Comparison of ENCODE assay signal across 8 cellular contexts in the genomic region with DNA sequence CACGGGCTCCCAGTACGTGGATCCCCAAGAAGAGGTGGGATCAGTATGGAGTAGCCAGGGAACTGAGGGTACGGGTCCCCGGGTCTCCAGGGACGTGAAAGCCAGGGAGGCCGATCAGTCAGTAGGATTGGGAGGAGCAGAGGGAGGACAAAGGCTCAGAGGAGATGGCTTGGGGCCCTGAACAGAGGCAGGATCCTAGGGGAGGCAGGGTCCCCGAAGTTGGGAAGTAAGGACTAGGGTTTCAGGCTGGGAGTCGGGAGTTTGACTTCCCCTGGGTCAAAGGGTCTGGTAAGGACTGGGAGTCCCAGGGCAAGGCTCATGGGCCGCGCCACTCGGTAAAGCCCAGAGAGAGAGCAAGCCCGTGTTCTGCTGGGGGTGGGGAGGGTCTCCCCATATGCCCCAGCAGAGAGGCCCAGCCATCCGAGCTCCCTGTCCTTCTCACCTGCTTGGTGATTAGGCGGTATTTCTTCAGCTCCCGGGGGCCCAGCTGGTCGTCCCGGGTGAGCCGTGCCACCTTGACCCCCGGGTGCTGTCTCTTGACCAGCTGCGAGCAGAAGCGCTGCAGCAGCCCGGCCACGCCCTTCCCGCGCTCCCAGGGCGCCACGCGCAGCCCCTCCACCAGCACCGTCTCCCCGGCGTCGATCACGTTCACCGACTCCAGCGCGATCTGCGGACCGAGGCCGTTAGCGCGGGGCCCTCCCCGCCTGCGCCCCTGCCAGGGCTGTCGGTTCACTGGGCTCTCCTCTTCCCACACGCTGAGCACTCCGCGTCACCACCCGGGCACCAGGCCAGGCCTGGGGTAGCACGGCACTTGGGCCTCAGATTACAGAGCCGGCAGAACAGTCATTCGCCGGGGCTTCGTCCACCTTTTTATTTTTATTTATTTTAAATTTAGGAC. TPM values are rescaled to one million over a fixed set of nuclear protein-coding genes. Genes with fewer than 3 reads are reported as not detected.
DNase-seq lines count a peak whose midpoint lies in the region; ATAC-seq, FAIRE-seq and TF ChIP-seq lines count a peak whose summit lies in the region.

No MANE protein-coding gene starts in this region.

- TF ChIP-seq CTCF in bronchial epithelial cell (IDR thresholded peaks at IDR 0.05; ENCODE audit: insufficient read depth, low read length, severe bottlenecking): no peak
- no peak for TF ChIP-seq CTCF in lung (IDR thresholded peaks at IDR 0.05; ENCODE audit: control extremely low read depth, extremely low read depth)
- TF ChIP-seq CTCF in sigmoid colon (IDR thresholded peaks at IDR 0.05): no peak

- H3K9me3 ChIP-seq in lung (ENCODE audit: control insufficient read depth in 2 of 2, insufficient read depth in 1 of 2, low read length in 1 of 2) (peaks cover 0 to 17% of the 10 kb centered on the region in 2 donors), sigmoid colon (no peaks in the 10 kb centered on the region)

- H3K36me3 ChIP-seq in bronchial epithelial cell (ENCODE audit: control insufficient read depth, insufficient read depth, low read length) (no peaks in the 10 kb centered on the region), lung (ENCODE audit: control insufficient read depth in 2 of 2, insufficient read depth in 2 of 2, low read length in 2 of 2) (no peaks in the 10 kb centered on the region), sigmoid colon (no peaks in the 10 kb centered on the region)

- FAIRE-seq in bronchial epithelial cell (lab: Jason Lieb, UNC): no peak

- H3K27me3 ChIP-seq in bronchial epithelial cell (ENCODE audit: control insufficient read depth, insufficient read depth, low read length): peaks cover 56% of the 10 kb centered on the region
- peaks cover 26% of the 10 kb centered on the region for H3K27me3 ChIP-seq in lung (ENCODE audit: control insufficient read depth, insufficient read depth)
- H3K27me3 ChIP-seq in sigmoid colon: peaks cover 62 to 100% (median 96%) of the 10 kb centered on the region in 3 donors

- intact Hi-C loops in sigmoid colon (cut with DNase I): no loop called here

- DNase-seq in NCI-H146 (lab: John Stamatoyannopoulos, UW) (peak; percentile 61), NCI-H146 treated with DMSO at 0.1 percent for 48 hours (lab: John Stamatoyannopoulos, UW; ENCODE audit: unreplicated experiment) (no peak), NCI-H2171 (lab: John Stamatoyannopoulos, UW) (peak; percentile 37), bronchial epithelial cell (ENCODE audit: low read depth) (peak; percentile 68), lung (ENCODE audit: low spot score) (peak; percentile 80), OCI-M1 (lab: John Stamatoyannopoulos, UW) (no peak), inferior parietal cortex (ENCODE audit: extremely low spot score) (no peak), sigmoid colon (no peak)

- H3K4me3 ChIP-seq in bronchial epithelial cell (ENCODE audit: low read depth, low read length) (peak overlapping the region; percentile 20), lung (no peak overlapping the region), sigmoid colon (peak overlapping the region in 1 of 4 donors; percentile 16)

- no peak overlapping the region for H3K27ac ChIP-seq in lung (ENCODE audit: low read depth in 1 of 2, low read length in 1 of 2)
- no peak overlapping the region for H3K27ac ChIP-seq in sigmoid colon

- no peak for TF ChIP-seq EP300 in sigmoid colon (IDR thresholded peaks at IDR 0.05)

- H3K4me1 ChIP-seq in lung (ENCODE audit: control insufficient read depth in 2 of 2, insufficient read depth in 2 of 2, low read length in 2 of 2): peaks cover 4 to 17% of the 10 kb centered on the region in 2 donors
- peaks cover 0 to 36% (median 25%) of the 10 kb centered on the region in 4 donors for H3K4me1 ChIP-seq in sigmoid colon

- 1 to 2% methylated on average over 50 to 53 of the region's 53 CpGs for WGBS in lung, 2 donors
- 2 to 4% methylated on average over 53 of the region's 53 CpGs for WGBS in sigmoid colon, 2 donors

- TF ChIP-seq POLR2A in sigmoid colon (IDR thresholded peaks at IDR 0.05): no peak

- peak; percentile 55 for ATAC-seq in lung (ENCODE audit: insufficient read depth, low FRiP score)

RNA-seq across cellular contexts. Expression of a gene that starts 7.0 kb away (rescaled TPM):
- total RNA-seq in bronchial epithelial cell (not detected in 2 replicates), lung (not detected), sigmoid colon (not detected)
- polyA plus RNA-seq in lung (under 1 TPM in 1 of 2 donors, not detected in 1; 0.01 TPM), sigmoid colon (under 1 TPM in 1 of 3 donors, not detected in 2; 0.23 TPM)

RNA-seq across cellular contexts. Expression of a gene that starts 7.7 kb away (rescaled TPM):
- not detected in 2 replicates for total RNA-seq in bronchial epithelial cell
- 1 to 10 TPM in 1 of 2 donors, under 1 TPM in 1; 0.55 to 1.4 TPM for total RNA-seq in lung
- polyA plus RNA-seq in lung: under 1 TPM; 0.08 to 0.29 TPM
- total RNA-seq in sigmoid colon: under 1 TPM in 2 of 4 donors, not detected in 2; 0.55 to 0.68 TPM
- polyA plus RNA-seq in sigmoid colon: under 1 TPM in 1 of 3 donors, not detected in 2; 0.54 TPM

RNA-seq across cellular contexts. Expression of a gene that starts 18.8 kb away (rescaled TPM):
- 176 and 192 TPM in 2 replicates for total RNA-seq in bronchial epithelial cell
- 10 to 100 TPM; 42.7 to 74.7 TPM for total RNA-seq in lung
- polyA plus RNA-seq in lung: 10 to 100 TPM; 54.9 to 66.9 TPM
- total RNA-seq in sigmoid colon: 10 to 100 TPM; 15.8 to 31.4 (median 26.9) TPM
- 100 to 1,000 TPM; 100 to 135 (median 132) TPM for polyA plus RNA-seq in sigmoid colon

RNA-seq across cellular contexts. Expression of a gene that starts 27.7 kb away (rescaled TPM):
- total RNA-seq in bronchial epithelial cell: not detected in 2 replicates
- not detected for total RNA-seq in lung
- polyA plus RNA-seq in lung: not detected
- total RNA-seq in sigmoid colon: not detected
- 10 to 100 TPM in 1 of 3 donors, 1 to 10 TPM in 2; 3.6 to 27.2 (median 3.7) TPM for polyA plus RNA-seq in sigmoid colon

RNA-seq across cellular contexts. Expression of a gene that starts 44.3 kb away (rescaled TPM):
- 21.8 and 27.9 TPM in 2 replicates for total RNA-seq in bronchial epithelial cell
- total RNA-seq in lung: 100 to 1,000 TPM in 1 of 2 donors, 10 to 100 TPM in 1; 38.9 to 104 TPM
- 10 to 100 TPM; 51.2 to 65.2 TPM for polyA plus RNA-seq in lung
- total RNA-seq in sigmoid colon: 10 to 100 TPM; 23.9 to 36.6 (median 26.4) TPM
- polyA plus RNA-seq in sigmoid colon: 10 to 100 TPM; 18.0 to 57.3 (median 24.3) TPM

Comparison
In these comparisons a context has a peak if more than half of its experiments do, and no peak if none do; other contexts are left out.
1. DNase-seq: peak in NCI-H146 (single experiment), NCI-H2171 (single experiment), bronchial epithelial cell (single experiment) and lung (single experiment); none in NCI-H146 treated with DMSO at 0.1 percent for 48 hours (single experiment), OCI-M1 (single experiment), inferior parietal cortex (single experiment) and sigmoid colon (single experiment).